12 cellular contexts compared by ENCODE assay signal in genomic region chr15:68792901-68793766, GRCh38. TPM values are rescaled to one million over a fixed set of nuclear protein-coding genes. Genes with fewer than 3 reads are reported as not detected.
DNase-seq lines count a peak whose midpoint lies in the region; ATAC-seq, FAIRE-seq and TF ChIP-seq lines count a peak whose summit lies in the region.
"Had no signal": no experiment of that assay in that cellular context is flagged by ENCODE, and none has a peak within 500 bp of the region (broad histone marks: within the 10 kb centered on the region; RNA-seq: fewer than 3 reads in every experiment).

No MANE protein-coding gene starts in this region.

- H3K9ac ChIP-seq in kidney (ENCODE audit: low read length in 2 of 2): peak overlapping the region in 1 of 2 donors; percentile 24

- no peak for FAIRE-seq in kidney (lab: Jason Lieb, UNC)

- no peaks in the 10 kb centered on the region for H3K27me3 Mint-ChIP-seq in activated CD4-positive, alpha-beta T cell treated with anti-CD3 and anti-CD28 coated beads, Interleukin-2, amount 10 ng/mL, durations not matched to agents 7 days and 5 days
- H3K27me3 Mint-ChIP-seq in activated naive CD8-positive, alpha-beta T cell treated with anti-CD3 and anti-CD28 coated beads, Interleukin-2, amount 50 U/mL, for 24 hours: no peaks in the 10 kb centered on the region

- H3K4me3 ChIP-seq in kidney (ENCODE audit: low read length in 2 of 2): no peak overlapping the region

- H3K9me3 Mint-ChIP-seq in activated CD4-positive, alpha-beta T cell treated with anti-CD3 and anti-CD28 coated beads, Interleukin-2, amount 10 ng/mL, durations not matched to agents 7 days and 5 days: no peaks in the 10 kb centered on the region
- no peaks in the 10 kb centered on the region for H3K9me3 Mint-ChIP-seq in activated naive CD8-positive, alpha-beta T cell treated with anti-CD3 and anti-CD28 coated beads, Interleukin-2, amount 50 U/mL, for 24 hours
- no peaks in the 10 kb centered on the region for H3K9me3 Mint-ChIP-seq in stimulated activated effector memory CD8-positive, alpha-beta T cell treated with anti-CD3 and anti-CD28 coated beads, Interleukin-12 subunit alpha, Interleukin-12 subunit beta, amount 100 ng/mL, for 72 hours

- H3K27ac ChIP-seq in kidney (ENCODE audit: low read depth in 2 of 2, low read length in 2 of 2): peak overlapping the region; percentile 89 to 97

- no peaks in the 10 kb centered on the region for H3K9me3 ChIP-seq in kidney (ENCODE audit: control insufficient read depth in 1 of 2, low read length in 2 of 2)

- ATAC-seq in activated naive CD8-positive, alpha-beta T cell treated with anti-CD3 and anti-CD28 coated beads, Interleukin-2, amount 50 U/mL, for 24 hours: no peak
- no peak for ATAC-seq in stimulated activated effector memory CD8-positive, alpha-beta T cell treated with anti-CD3 and anti-CD28 coated beads, Interleukin-12 subunit alpha, Interleukin-12 subunit beta, amount 100 ng/mL, for 72 hours
- ATAC-seq in HG02981 (IDR thresholded peaks at IDR 0.05; ENCODE audit: unreplicated experiment): no peak

- peaks cover 23% of the 10 kb centered on the region for H3K36me3 Mint-ChIP-seq in activated CD4-positive, alpha-beta T cell treated with anti-CD3 and anti-CD28 coated beads, Interleukin-2, amount 10 ng/mL, durations not matched to agents 7 days and 5 days (ENCODE audit: low read depth)
- H3K36me3 Mint-ChIP-seq in activated naive CD8-positive, alpha-beta T cell treated with anti-CD3 and anti-CD28 coated beads, Interleukin-2, amount 50 U/mL, for 24 hours (ENCODE audit: low read depth): peaks cover 20% of the 10 kb centered on the region
- peaks cover 67% of the 10 kb centered on the region for H3K36me3 Mint-ChIP-seq in stimulated activated effector memory CD8-positive, alpha-beta T cell treated with anti-CD3 and anti-CD28 coated beads, Interleukin-12 subunit alpha, Interleukin-12 subunit beta, amount 100 ng/mL, for 72 hours

- POLR2A ChIA-PET in activated CD4-positive, alpha-beta T cell treated with anti-CD3 and anti-CD28 coated beads, Interleukin-2, amount 10 ng/mL, durations not matched to agents 7 days and 5 days (lab: Charles Lee): no interaction called here

- peaks cover 71 to 73% of the 10 kb centered on the region in 2 donors for H3K4me1 ChIP-seq in kidney (ENCODE audit: control insufficient read depth in 1 of 2, insufficient read depth in 1 of 2, low read depth in 1 of 2, low read length in 2 of 2)

- peak overlapping the region; percentile 51 for H3K27ac Mint-ChIP-seq in activated CD4-positive, alpha-beta T cell treated with anti-CD3 and anti-CD28 coated beads, Interleukin-2, amount 10 ng/mL, durations not matched to agents 7 days and 5 days
- peak overlapping the region; percentile 91 for H3K27ac Mint-ChIP-seq in activated naive CD8-positive, alpha-beta T cell treated with anti-CD3 and anti-CD28 coated beads, Interleukin-2, amount 50 U/mL, for 24 hours
- peak overlapping the region; percentile 94 for H3K27ac Mint-ChIP-seq in stimulated activated effector memory CD8-positive, alpha-beta T cell treated with anti-CD3 and anti-CD28 coated beads, Interleukin-12 subunit alpha, Interleukin-12 subunit beta, amount 100 ng/mL, for 72 hours

- H3K4me1 Mint-ChIP-seq in activated CD4-positive, alpha-beta T cell treated with anti-CD3 and anti-CD28 coated beads, Interleukin-2, amount 10 ng/mL, durations not matched to agents 7 days and 5 days: peaks cover 90% of the 10 kb centered on the region
- peaks cover 97% of the 10 kb centered on the region for H3K4me1 Mint-ChIP-seq in activated naive CD8-positive, alpha-beta T cell treated with anti-CD3 and anti-CD28 coated beads, Interleukin-2, amount 50 U/mL, for 24 hours
- H3K4me1 Mint-ChIP-seq in stimulated activated effector memory CD8-positive, alpha-beta T cell treated with anti-CD3 and anti-CD28 coated beads, Interleukin-12 subunit alpha, Interleukin-12 subunit beta, amount 100 ng/mL, for 72 hours: peaks cover 96% of the 10 kb centered on the region

- intact Hi-C loops in kidney (cut with DNase I): no loop called here

- no peaks in the 10 kb centered on the region for H3K36me3 ChIP-seq in kidney (ENCODE audit: control insufficient read depth in 1 of 2, insufficient read depth in 2 of 2, low read length in 2 of 2)

- no peak for DNase-seq in activated CD4-positive, alpha-beta T cell treated with anti-CD3 and anti-CD28 coated beads, Interleukin-2, amount 10 ng/mL, durations not matched to agents 7 days and 5 days
- no peak for DNase-seq in activated CD4-positive, alpha-beta T cell treated with anti-CD3 and anti-CD28 coated beads for 48 hours
- DNase-seq in activated naive CD8-positive, alpha-beta T cell treated with anti-CD3 and anti-CD28 coated beads, Interleukin-2, amount 50 U/mL, for 24 hours: no peak
- peak; percentile 79 for DNase-seq in kidney
- no peak for DNase-seq in stimulated activated effector memory CD8-positive, alpha-beta T cell treated with anti-CD3 and anti-CD28 coated beads, Interleukin-12 subunit alpha, Interleukin-12 subunit beta, amount 100 ng/mL, for 72 hours (ENCODE audit: low spot score in 2 of 2)
- DNase-seq in occipital lobe (lab: John Stamatoyannopoulos, UW): no peak
- no peak for DNase-seq in NCI-H1417 (lab: John Stamatoyannopoulos, UW)
- DNase-seq: ACHN; mesenchymal stem cell; NCI-H1930; stimulated activated CD4-positive, alpha-beta T cell treated with anti-CD3 and anti-CD28 coated beads, Interleukin-2, amount 100 ng/mL, for 48 hours had no signal

- CTCF ChIA-PET in activated CD4-positive, alpha-beta T cell treated with anti-CD3 and anti-CD28 coated beads, Interleukin-2, amount 10 ng/mL, durations not matched to agents 7 days and 5 days (lab: Charles Lee): interaction anchor here (1.1 to 1.7 kb wide), 2 partner anchors 8 to 13 kb away, joined by 3 read pairs; no protein-coding TSS in a partner anchor

- no peak overlapping the region for H3K4me3 Mint-ChIP-seq in activated CD4-positive, alpha-beta T cell treated with anti-CD3 and anti-CD28 coated beads, Interleukin-2, amount 10 ng/mL, durations not matched to agents 7 days and 5 days
- no peak overlapping the region for H3K4me3 Mint-ChIP-seq in activated naive CD8-positive, alpha-beta T cell treated with anti-CD3 and anti-CD28 coated beads, Interleukin-2, amount 50 U/mL, for 24 hours
- H3K4me3 Mint-ChIP-seq in stimulated activated effector memory CD8-positive, alpha-beta T cell treated with anti-CD3 and anti-CD28 coated beads, Interleukin-12 subunit alpha, Interleukin-12 subunit beta, amount 100 ng/mL, for 72 hours: peak overlapping the region; percentile 67

- no peak for TF ChIP-seq CTCF in kidney (IDR thresholded peaks at IDR 0.05; ENCODE audit: borderline replicate concordance, extremely low read depth, insufficient read depth)

RNA-seq across cellular contexts. Expression of gene ANP32A, which starts 27.6 kb away (rescaled TPM):
- total RNA-seq in activated CD4-positive, alpha-beta T cell treated with anti-CD3 and anti-CD28 coated beads, Interleukin-2, amount 10 ng/mL, durations not matched to agents 7 days and 5 days: 100 to 1,000 TPM; 219 to 286 TPM
- 113 TPM for total RNA-seq in kidney
- polyA plus RNA-seq in kidney (ENCODE audit: insufficient read depth, low read depth, low replicate concordance): 148 TPM
- total RNA-seq in occipital lobe: 109 TPM
